In genomic region chr1:24642481-24643361, GRCh38 we compare ENCODE assay signal across 1 cellular context.
A peak's percentile ranks its signal among the peaks of the same experiment; 100 is the strongest.
TF ChIP-seq lines count a peak whose summit lies in the region.

Gene SRRM1, plus strand, starts transcription at chr1:24643302. Its CDS starts 25 bp downstream, at chr1:24643327.

TF ChIP-seq in GM12878, 131 proteins besides CTCF, POLR2A, EP300 and RAD21 (continued from another document and continues in another):
- TF ChIP-seq CEBPZ (IDR thresholded peaks at IDR 0.05; ENCODE audit: low read depth, low read length) (no peak), TBL1XR1 (IDR thresholded peaks at IDR 0.05; ENCODE audit: low read depth, low read length) (peak; percentile 31; the same call in 1 of the 2 replicates), POLR2AphosphoS2 (IDR thresholded peaks at IDR 0.05; ENCODE audit: low read depth, low read length) (peak; percentile 48; the same call in 1 of the 2 replicates), IRF5 (IDR thresholded peaks at IDR 0.05; ENCODE audit: borderline replicate concordance) (no peak), SMAD5 (IDR thresholded peaks at IDR 0.05; ENCODE audit: low read depth) (peak; percentile 85), RELA (IDR thresholded peaks at IDR 0.05; ENCODE audit: borderline replicate concordance, partially characterized antibody) (peak; percentile 8), NRF1 (conservative IDR thresholded peaks at IDR 0.05; ENCODE audit: low read depth, low read length) (peak; percentile 98), NFIC (IDR thresholded peaks at IDR 0.05; ENCODE audit: low read depth, low read length) (no peak), NR2C1 (IDR thresholded peaks at IDR 0.05) (peak; percentile 35; the same call in 1 of the 2 replicates), ZBTB4 (CRISPR knock-in tag; IDR thresholded peaks at IDR 0.05) (no peak), ZNF592 (IDR thresholded peaks at IDR 0.05) (no peak), POLR2AphosphoS5 (IDR thresholded peaks at IDR 0.05; ENCODE audit: low read length) (peak; percentile 96), ZNF687 (IDR thresholded peaks at IDR 0.05) (peak; percentile 67), TAF1 (IDR thresholded peaks at IDR 0.05; ENCODE audit: borderline replicate concordance, low read depth, low read length) (peak; percentile 55; the same call in 1 of the 2 replicates), BRCA1 (IDR thresholded peaks at IDR 0.05; ENCODE audit: low read depth, low read length) (no peak), POU2F2 (IDR thresholded peaks at IDR 0.05; ENCODE audit: borderline replicate concordance, low read depth, low read length) (peak; percentile 42; the same call in 2 of the 3 replicates), SRF (IDR thresholded peaks at IDR 0.05; ENCODE audit: low read depth in 2 of 2, low read length in 2 of 2) (peak; percentile 83 to 91), NBN (IDR thresholded peaks at IDR 0.05) (peak; percentile 93), FOXM1 (IDR thresholded peaks at IDR 0.05; ENCODE audit: low read depth, low read length) (no peak), NFYA (IDR thresholded peaks at IDR 0.05; ENCODE audit: borderline replicate concordance, low read depth, low read length) (no peak), ATF2 (IDR thresholded peaks at IDR 0.05; ENCODE audit: low read length) (no peak), PAX8 (IDR thresholded peaks at IDR 0.05) (no peak), NR2C2 (IDR thresholded peaks at IDR 0.05; ENCODE audit: borderline replicate concordance, control insufficient read depth, insufficient read length, low read depth) (no peak), IRF4 (IDR thresholded peaks at IDR 0.05; ENCODE audit: low read depth, low read length) (no peak), DPF2 (IDR thresholded peaks at IDR 0.05) (peak; percentile 28; the same call in 1 of the 2 replicates), CBX3 (IDR thresholded peaks at IDR 0.05; ENCODE audit: borderline replicate concordance, low read depth) (no peak)
- TF ChIP-seq, protein P1, sequence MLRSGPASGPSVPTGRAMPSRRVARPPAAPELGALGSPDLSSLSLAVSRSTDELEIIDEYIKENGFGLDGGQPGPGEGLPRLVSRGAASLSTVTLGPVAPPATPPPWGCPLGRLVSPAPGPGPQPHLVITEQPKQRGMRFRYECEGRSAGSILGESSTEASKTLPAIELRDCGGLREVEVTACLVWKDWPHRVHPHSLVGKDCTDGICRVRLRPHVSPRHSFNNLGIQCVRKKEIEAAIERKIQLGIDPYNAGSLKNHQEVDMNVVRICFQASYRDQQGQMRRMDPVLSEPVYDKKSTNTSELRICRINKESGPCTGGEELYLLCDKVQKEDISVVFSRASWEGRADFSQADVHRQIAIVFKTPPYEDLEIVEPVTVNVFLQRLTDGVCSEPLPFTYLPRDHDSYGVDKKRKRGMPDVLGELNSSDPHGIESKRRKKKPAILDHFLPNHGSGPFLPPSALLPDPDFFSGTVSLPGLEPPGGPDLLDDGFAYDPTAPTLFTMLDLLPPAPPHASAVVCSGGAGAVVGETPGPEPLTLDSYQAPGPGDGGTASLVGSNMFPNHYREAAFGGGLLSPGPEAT (IDR thresholded peaks at IDR 0.05; ENCODE audit: low read depth): peak; percentile 85; the same call in 1 of the 2 replicates
- TF ChIP-seq, protein P2, sequence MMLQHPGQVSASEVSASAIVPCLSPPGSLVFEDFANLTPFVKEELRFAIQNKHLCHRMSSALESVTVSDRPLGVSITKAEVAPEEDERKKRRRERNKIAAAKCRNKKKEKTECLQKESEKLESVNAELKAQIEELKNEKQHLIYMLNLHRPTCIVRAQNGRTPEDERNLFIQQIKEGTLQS (IDR thresholded peaks at IDR 0.05; ENCODE audit: borderline replicate concordance, extremely low read depth, low read depth, low read length): peak; percentile 34; the same call in 1 of the 2 replicates
- TF ChIP-seq, protein P3, sequence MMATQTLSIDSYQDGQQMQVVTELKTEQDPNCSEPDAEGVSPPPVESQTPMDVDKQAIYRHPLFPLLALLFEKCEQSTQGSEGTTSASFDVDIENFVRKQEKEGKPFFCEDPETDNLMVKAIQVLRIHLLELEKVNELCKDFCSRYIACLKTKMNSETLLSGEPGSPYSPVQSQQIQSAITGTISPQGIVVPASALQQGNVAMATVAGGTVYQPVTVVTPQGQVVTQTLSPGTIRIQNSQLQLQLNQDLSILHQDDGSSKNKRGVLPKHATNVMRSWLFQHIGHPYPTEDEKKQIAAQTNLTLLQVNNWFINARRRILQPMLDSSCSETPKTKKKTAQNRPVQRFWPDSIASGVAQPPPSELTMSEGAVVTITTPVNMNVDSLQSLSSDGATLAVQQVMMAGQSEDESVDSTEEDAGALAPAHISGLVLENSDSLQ (IDR thresholded peaks at IDR 0.05): peak; percentile 65
- TF ChIP-seq, protein P4, sequence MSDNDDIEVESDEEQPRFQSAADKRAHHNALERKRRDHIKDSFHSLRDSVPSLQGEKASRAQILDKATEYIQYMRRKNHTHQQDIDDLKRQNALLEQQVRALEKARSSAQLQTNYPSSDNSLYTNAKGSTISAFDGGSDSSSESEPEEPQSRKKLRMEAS (IDR thresholded peaks at IDR 0.05; ENCODE audit: low read depth, low read length): peak; percentile 65
